21 cellular contexts compared by ENCODE assay signal in genomic region chr1:10195570-10195969, GRCh38. TPM values are rescaled to one million over a fixed set of nuclear protein-coding genes. Genes with fewer than 3 reads are reported as not detected.
DNase-seq lines count a peak whose midpoint lies in the region; ATAC-seq, FAIRE-seq and TF ChIP-seq lines count a peak whose summit lies in the region.
"Had no signal": no experiment of that assay in that cellular context is flagged by ENCODE, and none has a peak within 500 bp of the region (broad histone marks: within the 10 kb centered on the region; RNA-seq: fewer than 3 reads in every experiment).

No MANE protein-coding gene starts in this region.

- peaks cover 7% of the 10 kb centered on the region; the same call in 2 of the 3 replicates for H3K4me1 ChIP-seq in A549
- H3K4me1 ChIP-seq: tibial nerve had no signal

- TF ChIP-seq CTCF in A549 (IDR thresholded peaks at IDR 0.05), result no peak

- no peaks in the 10 kb centered on the region for H3K9me3 ChIP-seq in A549
- H3K9me3 ChIP-seq: tibial nerve had no signal

- no peak for TF ChIP-seq EP300 in A549 (IDR thresholded peaks at IDR 0.05)

- no peak for FAIRE-seq in A549 (lab: Jason Lieb, UNC)
- FAIRE-seq in HTR-8/SVneo (lab: Jason Lieb, UNC), result no peak

- H3K27ac ChIP-seq in A549, result no peak overlapping the region; a peak in 1 of 6 replicates
- H3K27ac ChIP-seq: cardiac muscle cell, dorsolateral prefrontal cortex, neural progenitor cell, tibial nerve had no signal

- H3K4me3 ChIP-seq in A549, result no peak overlapping the region
- H3K4me3 ChIP-seq: cardiac muscle cell, dorsolateral prefrontal cortex, neural progenitor cell, tibial nerve had no signal

- no peak for TF ChIP-seq POLR2A in A549 (IDR thresholded peaks at IDR 0.05; ENCODE audit: low read length)

- POLR2A ChIA-PET in A549 (lab: Yijun Ruan, JAX), result interaction anchor here (1.5 kb wide), 1 partner anchor 15 kb away, joined by 3 read pairs; the partner anchor contains the start of gene KIF1B

- no peak for TF ChIP-seq RAD21 in A549 (conservative IDR thresholded peaks at IDR 0.05 in 1 of 2, IDR thresholded peaks at IDR 0.05 in 1 of 2)

- CTCF ChIA-PET in A549 (lab: Yijun Ruan, JAX), result interaction anchor here (1.2 kb wide), 1 partner anchor 15 kb away, joined by 6 read pairs; the partner anchor contains the start of gene KIF1B

- 71% methylated on average over 6 of the region's 6 CpGs for whole genome bisulfite sequencing in A549 (ENCODE audit: missing lambda C conversion rate)

- peak overlapping the region; percentile 28; the same call in 1 of the 3 replicates for H3K4me2 ChIP-seq in A549
- H3K4me2 ChIP-seq: neural progenitor cell had no signal

- DNase-seq in A549 (ENCODE audit: low read depth in 1 of 2, low spot score in 1 of 2) (peak in 1 of 2 experiments; percentile 37), HK-2 (ENCODE audit: unreplicated experiment) (peak; percentile 22), astrocyte of the hippocampus (ENCODE audit: low read depth, low spot score) (peak; percentile 30), islet precursor cell (peak; percentile 76), HTR-8/SVneo (ENCODE audit: insufficient read length, low spot score) (no peak), inferior parietal cortex (ENCODE audit: extremely low spot score) (no peak), DMS114 treated with DMSO at 0.1 percent for 48 hours (lab: John Stamatoyannopoulos, UW; ENCODE audit: unreplicated experiment) (no peak)
- DNase-seq: activated CD4-positive, alpha-beta T cell treated with anti-CD3 and anti-CD28 coated beads, Interleukin-2, amount 50 U/mL, for 1 hour; activated naive CD4-positive, alpha-beta T cell treated with anti-CD3 and anti-CD28 coated beads for 36 hours; activated T-cell treated with anti-CD3 and anti-CD28 coated beads for 4 hours; CD4-positive, alpha-beta T cell; DMS79 treated with DMSO at 0.1 percent for 48 hours; erythroblast; NCI-H1048; NCI-H774; stimulated activated naive CD4-positive, alpha-beta T cell had no signal

- ATAC-seq in A549 (peak in 1 of 2 experiments; percentile 24; a peak in 2 of 6 replicates), GM19467 (IDR thresholded peaks at IDR 0.05; ENCODE audit: unreplicated experiment) (no peak)

TF ChIP-seq in A549, 52 proteins besides CTCF, POLR2A, EP300 and RAD21:
- TF ChIP-seq ZSCAN20 (CRISPR knock-in tag; IDR thresholded peaks at IDR 0.05) (no peak), CEBPB (IDR thresholded peaks at IDR 0.05) (peak; percentile 67 to 75; a peak in 3 of 4 replicates)

RNA-seq across cellular contexts. Expression of gene KIF1B, which starts 14.8 kb away (rescaled TPM):
- polyA plus RNA-seq in A549 (2011; rRNA removed) (18.3 and 22.8 TPM in 2 replicates), A549 (2017; fragmentation: RNase III; extraction: RNeasy Plus Mini Kit Qiagen cat#74134 plus additional on column Dnase treatment) (9.3 to 10.9 TPM (median 9.8 TPM) in 3 replicates)
- polyA plus RNA-seq in A549 (2012; cell fraction: cytosol; rRNA removed), result 5.0 and 6.8 TPM in 2 replicates
- 4.5 and 7.6 TPM in 2 replicates for polyA plus RNA-seq in A549 (2012; cell fraction: nucleus; rRNA removed)
- 25.4 and 27.4 TPM in 2 replicates for polyA minus RNA-seq in A549 (2011; rRNA and poly(A)+ RNA removed)

Comparison
In these comparisons a context has a peak if more than half of its experiments do, and no peak if none do; other contexts are left out.
1. DNase-seq: peak in HK-2 (single experiment), astrocyte of the hippocampus (single experiment) and islet precursor cell (single experiment); none in HTR-8/SVneo (single experiment), inferior parietal cortex (single experiment) and DMS114 treated with DMSO at 0.1 percent for 48 hours (single experiment).